In the genomic region with DNA sequence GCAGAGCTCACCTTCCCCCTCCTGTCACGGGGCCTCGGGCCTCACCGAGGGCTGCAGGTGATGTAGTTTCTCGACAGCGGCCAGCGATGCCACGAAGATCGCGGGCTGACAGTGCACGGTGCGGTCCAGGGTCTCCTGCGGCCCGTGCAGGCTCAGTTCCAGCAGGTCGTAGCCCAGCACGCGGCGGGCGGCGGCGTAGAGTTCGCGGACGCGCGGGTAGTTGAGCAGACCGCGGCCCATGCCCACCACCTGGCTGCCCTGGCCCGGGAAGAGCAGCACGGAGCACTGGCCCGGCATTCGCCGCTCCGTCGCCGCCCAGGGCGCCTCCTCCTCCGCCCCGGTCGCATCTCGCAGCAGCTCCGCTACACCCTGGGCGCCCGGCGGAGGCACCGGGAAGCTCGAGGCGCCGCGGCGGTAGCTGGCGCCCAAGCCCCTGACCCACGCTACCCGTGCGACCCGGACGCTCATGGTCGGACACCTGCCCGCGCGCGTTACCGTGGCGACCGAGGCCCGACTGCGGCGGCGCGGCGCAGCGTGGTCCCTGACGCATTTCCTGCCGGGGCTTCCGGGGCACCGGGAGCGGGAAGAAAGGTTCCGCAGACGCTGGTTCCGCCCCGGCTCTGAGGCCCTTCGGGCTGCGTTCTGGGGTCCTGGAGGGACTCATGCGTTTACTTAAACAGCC, we compare ENCODE assay signal across 8 cellular contexts. TPM values are rescaled to one million over a fixed set of nuclear protein-coding genes. Genes with fewer than 3 reads are reported as not detected.
A peak's percentile ranks its signal among the peaks of the same experiment; 100 is the strongest.
DNase-seq lines count a peak whose midpoint lies in the region; ATAC-seq, FAIRE-seq and TF ChIP-seq lines count a peak whose summit lies in the region.

A gene with protein sequence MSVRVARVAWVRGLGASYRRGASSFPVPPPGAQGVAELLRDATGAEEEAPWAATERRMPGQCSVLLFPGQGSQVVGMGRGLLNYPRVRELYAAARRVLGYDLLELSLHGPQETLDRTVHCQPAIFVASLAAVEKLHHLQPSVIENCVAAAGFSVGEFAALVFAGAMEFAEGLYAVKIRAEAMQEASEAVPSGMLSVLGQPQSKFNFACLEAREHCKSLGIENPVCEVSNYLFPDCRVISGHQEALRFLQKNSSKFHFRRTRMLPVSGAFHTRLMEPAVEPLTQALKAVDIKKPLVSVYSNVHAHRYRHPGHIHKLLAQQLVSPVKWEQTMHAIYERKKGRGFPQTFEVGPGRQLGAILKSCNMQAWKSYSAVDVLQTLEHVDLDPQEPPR (minus strand): TSS at position 518 of the 682 bp plus-strand sequence. CDS start 50 bp downstream, at position 468.

- no peak for FAIRE-seq in HTR-8/SVneo (lab: Jason Lieb, UNC)

- peak within 1 kb of the TSS; percentile 84 to 91 (median 87) for H3K4me3 Mint-ChIP-seq in CD4-positive, CD25-positive, alpha-beta regulatory T cell

- peaks cover 13% of the 10 kb centered on the region for H3K4me1 ChIP-seq in CD4-positive, CD25-positive, alpha-beta regulatory T cell (ENCODE audit: control insufficient read depth, insufficient read depth, low read length, poor library complexity, severe bottlenecking)
- peaks cover 13% of the 10 kb centered on the region for H3K4me1 ChIP-seq in mucosa of descending colon (ENCODE audit: low read depth)

- H3K36me3 ChIP-seq in CD4-positive, CD25-positive, alpha-beta regulatory T cell (ENCODE audit: control insufficient read depth, insufficient read depth, low read length), result peaks cover 14% of the 10 kb centered on the region
- H3K36me3 ChIP-seq in mucosa of descending colon (ENCODE audit: low read depth), result peaks cover 3% of the 10 kb centered on the region

- peak; percentile 74 to 86 (median 78) for DNase-seq in CD4-positive, CD25-positive, alpha-beta regulatory T cell
- peak; percentile 75 for DNase-seq in HTR-8/SVneo (ENCODE audit: insufficient read length, low spot score)
- DNase-seq in OCI-M1 (lab: John Stamatoyannopoulos, UW), result peak; percentile 91
- peak; percentile 69 for DNase-seq in activated T-cell treated with anti-CD3 and anti-CD28 coated beads for 4 hours
- peak; percentile 82 for DNase-seq in epithelial cell of esophagus (ENCODE audit: low read depth)
- peak; percentile 88 to 92 (median 90) for DNase-seq in mucosa of descending colon
- DNase-seq in stimulated activated CD8-positive, alpha-beta memory T cell treated with anti-CD3 and anti-CD28 coated beads, Interleukin-2, amount 100 ng/mL, for 48 hours (ENCODE audit: low read depth in 2 of 2), result peak; percentile 81 to 82

- intact Hi-C loops in mucosa of descending colon (cut with DNase I, micrococcal nuclease), result no loop called here

- peaks cover 4% of the 10 kb centered on the region for H3K27me3 Mint-ChIP-seq in CD4-positive, CD25-positive, alpha-beta regulatory T cell

- TF ChIP-seq CTCF in epithelial cell of esophagus (IDR thresholded peaks at IDR 0.05; ENCODE audit: insufficient read depth, low read depth, low read length, missing control alignments) (no peak), mucosa of descending colon (IDR thresholded peaks at IDR 0.05) (no peak)

- H3K4me3 ChIP-seq in CD4-positive, CD25-positive, alpha-beta regulatory T cell (ENCODE audit: low read depth, low read length), result peak within 1 kb of the TSS; percentile 81
- H3K4me3 ChIP-seq in epithelial cell of esophagus (ENCODE audit: low read length), result peak within 1 kb of the TSS; percentile 84
- H3K4me3 ChIP-seq in mucosa of descending colon, result peak within 1 kb of the TSS; percentile 93

- peaks cover 0 to 2% (median 0%) of the 10 kb centered on the region in 7 donors for H3K9me3 Mint-ChIP-seq in CD4-positive, CD25-positive, alpha-beta regulatory T cell

- H3K4me1 Mint-ChIP-seq in CD4-positive, CD25-positive, alpha-beta regulatory T cell, result peaks cover 0 to 32% (median 15%) of the 10 kb centered on the region in 4 donors

- H3K9me3 ChIP-seq in CD4-positive, CD25-positive, alpha-beta regulatory T cell (ENCODE audit: control insufficient read depth in 2 of 2, low read length in 2 of 2), result no peaks in the 10 kb centered on the region
- no peaks in the 10 kb centered on the region for H3K9me3 ChIP-seq in mucosa of descending colon

- peak within 1 kb of the TSS; percentile 83 for H3K27ac ChIP-seq in CD4-positive, CD25-positive, alpha-beta regulatory T cell (ENCODE audit: insufficient read depth, low read length, poor library complexity, severe bottlenecking)

- H3K36me3 Mint-ChIP-seq in CD4-positive, CD25-positive, alpha-beta regulatory T cell, result peaks cover 16% of the 10 kb centered on the region

- H3K27me3 ChIP-seq in CD4-positive, CD25-positive, alpha-beta regulatory T cell (ENCODE audit: control insufficient read depth, insufficient read depth, low read length), result no peaks in the 10 kb centered on the region

- peak; percentile 80 to 88 for ATAC-seq in CD4-positive, CD25-positive, alpha-beta regulatory T cell (ENCODE audit: low read depth in 2 of 2)
- ATAC-seq in GM19452 (IDR thresholded peaks at IDR 0.05; ENCODE audit: unreplicated experiment) (peak; percentile 73), mucosa of descending colon (peak; percentile 98)

- H3K27ac Mint-ChIP-seq in CD4-positive, CD25-positive, alpha-beta regulatory T cell, result peak within 1 kb of the TSS; percentile 87 to 91 (median 88)

RNA-seq across cellular contexts. Expression of the gene that starts here (rescaled TPM):
- 6.5 TPM for total RNA-seq in CD4-positive, CD25-positive, alpha-beta regulatory T cell
- polyA plus RNA-seq in CD4-positive, CD25-positive, alpha-beta regulatory T cell, result 1 to 10 TPM; 5.4 to 9.8 (median 8.4) TPM
- total RNA-seq in mucosa of descending colon, result 10 to 100 TPM; 16.1 to 18.8 (median 17.0) TPM

Comparison
In these comparisons a context has a peak if more than half of its experiments do, and no peak if none do; other contexts are left out.
1. Peak in every context shown above with its lines: DNase-seq, ATAC-seq, H3K4me3 ChIP-seq and H3K27ac ChIP-seq.